In genomic region chr3:5004319-5005152, GRCh38 we compare ENCODE assay signal across 17 cellular contexts. TPM values are rescaled to one million over a fixed set of nuclear protein-coding genes. Genes with fewer than 3 reads are reported as not detected.
DNase-seq lines count a peak whose midpoint lies in the region; ATAC-seq and TF ChIP-seq lines count a peak whose summit lies in the region.
"Had no signal": no experiment of that assay in that cellular context is flagged by ENCODE, and none has a peak within 500 bp of the region (broad histone marks: within the 10 kb centered on the region; RNA-seq: fewer than 3 reads in every experiment).

No MANE protein-coding gene starts in this region.

- TF ChIP-seq CTCF in activated B cell treated with CpG ODN at 0.5 μM for 24 hours (IDR thresholded peaks at IDR 0.05): no peak

- peak overlapping the region; percentile 88 for H3K27ac Mint-ChIP-seq in activated CD4-positive, alpha-beta T cell treated with anti-CD3 and anti-CD28 coated beads, Interleukin-2, amount 10 ng/mL, durations not matched to agents 24 days and 14 days
- peak overlapping the region; percentile 63 for H3K27ac Mint-ChIP-seq in activated B cell treated with CpG ODN at 0.5 μM for 24 hours
- peak overlapping the region; percentile 98 for H3K27ac Mint-ChIP-seq in stimulated activated effector memory CD8-positive, alpha-beta T cell treated with anti-CD3 and anti-CD28 coated beads, Interleukin-12 subunit alpha, Interleukin-12 subunit beta, amount 100 ng/mL, for 72 hours

- no peaks in the 10 kb centered on the region for H3K9me3 Mint-ChIP-seq in activated CD4-positive, alpha-beta T cell treated with anti-CD3 and anti-CD28 coated beads, Interleukin-2, amount 10 ng/mL, durations not matched to agents 24 days and 14 days
- H3K9me3 Mint-ChIP-seq in activated B cell treated with CpG ODN at 0.5 μM for 24 hours: no peaks in the 10 kb centered on the region
- H3K9me3 Mint-ChIP-seq in stimulated activated effector memory CD8-positive, alpha-beta T cell treated with anti-CD3 and anti-CD28 coated beads, Interleukin-12 subunit alpha, Interleukin-12 subunit beta, amount 100 ng/mL, for 72 hours: no peaks in the 10 kb centered on the region

- CTCF ChIA-PET in activated B cell treated with CpG ODN at 0.5 μM for 24 hours (lab: Charles Lee): interaction anchor here (1.5 kb wide), 1 partner anchor 293 kb away, joined by 4 read pairs; no protein-coding TSS in a partner anchor

- peaks cover 1% of the 10 kb centered on the region for H3K36me3 Mint-ChIP-seq in activated CD4-positive, alpha-beta T cell treated with anti-CD3 and anti-CD28 coated beads, Interleukin-2, amount 10 ng/mL, durations not matched to agents 24 days and 14 days (ENCODE audit: low read depth)
- no peaks in the 10 kb centered on the region for H3K36me3 Mint-ChIP-seq in activated B cell treated with CpG ODN at 0.5 μM for 24 hours (ENCODE audit: low read depth)
- peaks cover 35% of the 10 kb centered on the region for H3K36me3 Mint-ChIP-seq in stimulated activated effector memory CD8-positive, alpha-beta T cell treated with anti-CD3 and anti-CD28 coated beads, Interleukin-12 subunit alpha, Interleukin-12 subunit beta, amount 100 ng/mL, for 72 hours

- H3K4me3 Mint-ChIP-seq in activated CD4-positive, alpha-beta T cell treated with anti-CD3 and anti-CD28 coated beads, Interleukin-2, amount 10 ng/mL, durations not matched to agents 24 days and 14 days: no peak overlapping the region
- H3K4me3 Mint-ChIP-seq in activated B cell treated with CpG ODN at 0.5 μM for 24 hours: no peak overlapping the region
- peak overlapping the region; percentile 4 for H3K4me3 Mint-ChIP-seq in stimulated activated effector memory CD8-positive, alpha-beta T cell treated with anti-CD3 and anti-CD28 coated beads, Interleukin-12 subunit alpha, Interleukin-12 subunit beta, amount 100 ng/mL, for 72 hours

- DNase-seq in activated CD4-positive, alpha-beta T cell treated with anti-CD3 and anti-CD28 coated beads, Interleukin-2, amount 10 ng/mL, durations not matched to agents 24 days and 14 days: no peak
- DNase-seq in activated CD4-positive, alpha-beta T cell treated with anti-CD3 and anti-CD28 coated beads, Interleukin-2, amount 50 U/mL, for 4 hours: no peak
- DNase-seq in activated B cell treated with CpG ODN at 0.5 μM for 24 hours: no peak
- no peak for DNase-seq in stimulated activated effector memory CD8-positive, alpha-beta T cell treated with anti-CD3 and anti-CD28 coated beads, Interleukin-12 subunit alpha, Interleukin-12 subunit beta, amount 100 ng/mL, for 72 hours (ENCODE audit: low spot score in 2 of 2)
- DNase-seq in stimulated activated naive CD8-positive, alpha-beta T cell treated with anti-CD3 and anti-CD28 coated beads, Interleukin-15, Interleukin-2, amounts not matched to agents 100 U/mL and 50 U/mL, for 24 hours: no peak
- no peak for DNase-seq in NCI-H446 (lab: John Stamatoyannopoulos, UW)
- DNase-seq: DMS79, H7, NCI-H1105, NCI-H2107, pancreas, PC-3 had no signal

- peaks cover 66% of the 10 kb centered on the region for H3K4me1 Mint-ChIP-seq in activated CD4-positive, alpha-beta T cell treated with anti-CD3 and anti-CD28 coated beads, Interleukin-2, amount 10 ng/mL, durations not matched to agents 24 days and 14 days
- H3K4me1 Mint-ChIP-seq in activated B cell treated with CpG ODN at 0.5 μM for 24 hours: peaks cover 46% of the 10 kb centered on the region
- H3K4me1 Mint-ChIP-seq in stimulated activated effector memory CD8-positive, alpha-beta T cell treated with anti-CD3 and anti-CD28 coated beads, Interleukin-12 subunit alpha, Interleukin-12 subunit beta, amount 100 ng/mL, for 72 hours: peaks cover 74% of the 10 kb centered on the region

- H3K4me1 ChIP-seq in esophagus (ENCODE audit: control insufficient read depth in 2 of 2, insufficient read depth in 2 of 2, low read length in 1 of 2): peaks cover 0 to 16% of the 10 kb centered on the region in 2 donors
- H3K4me1 ChIP-seq: pancreas, tibial nerve had no signal

- ATAC-seq in activated B cell treated with CpG ODN at 0.5 μM for 24 hours (ENCODE audit: low read depth): no peak
- no peak for ATAC-seq in stimulated activated effector memory CD8-positive, alpha-beta T cell treated with anti-CD3 and anti-CD28 coated beads, Interleukin-12 subunit alpha, Interleukin-12 subunit beta, amount 100 ng/mL, for 72 hours
- ATAC-seq in stimulated activated naive CD8-positive, alpha-beta T cell treated with anti-CD3 and anti-CD28 coated beads, Interleukin-15, Interleukin-2, amounts not matched to agents 100 U/mL and 50 U/mL, for 24 hours: no peak
- no peak for ATAC-seq in HG03342 (IDR thresholded peaks at IDR 0.05; ENCODE audit: unreplicated experiment)
- ATAC-seq: pancreas, PC-3, SK-N-SH treated with all-trans-retinoic acid at 6 μM for 48 hours had no signal

- H3K9me3 ChIP-seq in esophagus (ENCODE audit: control insufficient read depth in 2 of 2, insufficient read depth in 1 of 2, low read depth in 1 of 2, low read length in 1 of 2): peaks cover 0 to 2% of the 10 kb centered on the region in 2 donors
- H3K9me3 ChIP-seq: pancreas, tibial nerve had no signal

- intact Hi-C loops in activated CD4-positive, alpha-beta T cell treated with anti-CD3 and anti-CD28 coated beads, Interleukin-2, amount 10 ng/mL, durations not matched to agents 24 days and 14 days (cut with micrococcal nuclease): no loop called here
- intact Hi-C loops in activated B cell treated with CpG ODN at 0.5 μM for 24 hours (cut with micrococcal nuclease): no loop called here

- POLR2A ChIA-PET in activated B cell treated with CpG ODN at 0.5 μM for 24 hours (lab: Charles Lee): interaction anchor here (0.7 to 1.6 kb wide), 6 partner anchors 9 to 1935 kb away, joined by 3 to 11 read pairs (median 8); no protein-coding TSS in a partner anchor

- peak overlapping the region; percentile 69 to 81 for H3K27ac ChIP-seq in esophagus (ENCODE audit: low read depth in 2 of 2, low read length in 1 of 2)
- H3K27ac ChIP-seq: KMS-11, pancreas, tibial nerve had no signal

- WGBS in esophagus, 2 donors: 64 to 78% methylated on average over 12 of the region's 12 CpGs

- H3K27me3 Mint-ChIP-seq in activated CD4-positive, alpha-beta T cell treated with anti-CD3 and anti-CD28 coated beads, Interleukin-2, amount 10 ng/mL, durations not matched to agents 24 days and 14 days: no peaks in the 10 kb centered on the region
- H3K27me3 Mint-ChIP-seq in activated B cell treated with CpG ODN at 0.5 μM for 24 hours: no peaks in the 10 kb centered on the region

- H3K4me3 ChIP-seq in esophagus (ENCODE audit: low read depth in 1 of 2, low read length in 2 of 2): no peak overlapping the region
- H3K4me3 ChIP-seq: pancreas, tibial nerve had no signal

- H3K27me3 ChIP-seq in esophagus (ENCODE audit: control insufficient read depth in 1 of 2, insufficient read depth in 2 of 2, low read length in 2 of 2): no peaks in the 10 kb centered on the region
- H3K27me3 ChIP-seq: pancreas, tibial nerve had no signal

- H3K36me3 ChIP-seq in esophagus (ENCODE audit: control insufficient read depth in 2 of 2, insufficient read depth in 2 of 2, low read length in 1 of 2): no peaks in the 10 kb centered on the region
- H3K36me3 ChIP-seq: pancreas, tibial nerve had no signal

RNA-seq across cellular contexts. Expression of gene BHLHE40, which starts 25.3 kb away (rescaled TPM):
- total RNA-seq in activated CD4-positive, alpha-beta T cell treated with anti-CD3 and anti-CD28 coated beads, Interleukin-2, amount 10 ng/mL, durations not matched to agents 24 days and 14 days: 368 and 375 TPM in 2 replicates
- 41.5 and 43.9 TPM in 2 replicates for total RNA-seq in activated B cell treated with CpG ODN at 0.5 μM for 24 hours
- 100 to 1,000 TPM in 1 of 2 donors, 10 to 100 TPM in 1; 84.0 to 185 TPM for polyA plus RNA-seq in esophagus
